In genomic region chr1:206971029-206971655, GRCh38 we compare ENCODE assay signal across 15 cellular contexts.
A peak's percentile ranks its signal among the peaks of the same experiment; 100 is the strongest.
DNase-seq lines count a peak whose midpoint lies in the region; ATAC-seq and FAIRE-seq lines count a peak whose summit lies in the region.
"Had no signal": no experiment of that assay in that cellular context is flagged by ENCODE, and none has a peak within 500 bp of the region (broad histone marks: within the 10 kb centered on the region; RNA-seq: fewer than 3 reads in every experiment).

No MANE protein-coding gene starts in this region.

- DNase-seq in globus pallidus (ENCODE audit: low spot score) (peak; percentile 26), T1000 (lab: John Stamatoyannopoulos, UW) (no peak), NCI-H146 (lab: John Stamatoyannopoulos, UW) (no peak), RCC 7860 (ENCODE audit: low spot score) (no peak)
- no peak for DNase-seq in activated naive CD4-positive, alpha-beta T cell treated with Interleukin-2 at 50 U/mL for 16 hours
- DNase-seq: activated CD4-positive, alpha-beta T cell treated with anti-CD3 and anti-CD28 coated beads for 4 hours; activated effector memory CD4-positive, alpha-beta T cell treated with anti-CD3 and anti-CD28 coated beads, Interleukin-2, amount 50 U/mL, for 16 hours; CD4-positive, CD25-positive, alpha-beta regulatory T cell; left ventricle myocardium superior; NCI-H1048 had no signal

- no peak for FAIRE-seq in RCC 7860 (lab: Jason Lieb, UNC)
- FAIRE-seq: bronchial epithelial cell, endothelial cell of umbilical vein had no signal

- peak; percentile 68 for ATAC-seq in GM18511 (IDR thresholded peaks at IDR 0.05; ENCODE audit: unreplicated experiment)
- peak; percentile 62 for ATAC-seq in HG02571 (IDR thresholded peaks at IDR 0.05; ENCODE audit: unreplicated experiment)
- ATAC-seq in HG03457 (IDR thresholded peaks at IDR 0.05; ENCODE audit: unreplicated experiment), result peak; percentile 35
- ATAC-seq: left ventricle myocardium superior had no signal
